ENCODE assay signal across 27 cellular contexts in the genomic region with DNA sequence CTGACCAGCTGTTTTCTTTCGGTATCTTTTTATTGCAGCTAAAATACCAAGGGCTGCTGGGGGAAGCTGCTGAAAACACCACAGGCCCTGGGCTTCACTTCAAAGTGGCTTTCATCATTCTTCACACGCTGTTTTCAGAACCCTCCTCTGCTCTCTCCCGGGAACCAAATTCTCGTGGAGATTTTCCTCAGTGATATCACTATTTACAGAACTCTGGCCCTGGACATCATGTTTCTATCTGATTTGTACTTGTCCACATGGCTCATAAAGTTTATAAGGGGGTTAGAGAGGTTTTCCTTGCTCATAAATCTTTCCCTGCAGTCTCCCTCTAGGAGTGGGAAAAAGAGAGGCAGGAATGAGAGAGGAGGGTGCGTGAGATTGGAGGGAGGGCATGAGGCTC.
DNase-seq lines count a peak whose midpoint lies in the region; ATAC-seq and TF ChIP-seq lines count a peak whose summit lies in the region.
"Had no signal": no experiment of that assay in that cellular context is flagged by ENCODE, and none has a peak within 500 bp of the region (broad histone marks: within the 10 kb centered on the region; RNA-seq: fewer than 3 reads in every experiment).

No MANE protein-coding gene starts in this region.

- no peaks in the 10 kb centered on the region for H3K36me3 Mint-ChIP-seq in brain
- H3K36me3 Mint-ChIP-seq in stimulated activated memory B cell treated with anti-CD40 and anti-IgM and Interleukin-4, amounts not matched to agents 10 μg/mL and 1 μg/mL and 100 μg/mL, for 72 hours: no peaks in the 10 kb centered on the region
- H3K36me3 Mint-ChIP-seq: activated naive CD4-positive, alpha-beta T cell treated with anti-CD3 and anti-CD28 coated beads, Interleukin-2, amount 10 ng/mL, durations not matched to agents 7 days and 5 days; natural killer cell had no signal

- H3K27ac Mint-ChIP-seq in brain: peak overlapping the region in 3 of 5 experiments; percentile 43 to 78 (median 70)
- H3K27ac Mint-ChIP-seq in stimulated activated memory B cell treated with anti-CD40 and anti-IgM and Interleukin-4, amounts not matched to agents 10 μg/mL and 1 μg/mL and 100 μg/mL, for 72 hours: no peak overlapping the region
- H3K27ac Mint-ChIP-seq: activated CD4-positive, alpha-beta T cell treated with anti-CD3 and anti-CD28 coated beads, Interleukin-2, amount 10 ng/mL, durations not matched to agents 7 days and 5 days; activated naive CD4-positive, alpha-beta T cell treated with anti-CD3 and anti-CD28 coated beads, Interleukin-2, amount 10 ng/mL, durations not matched to agents 7 days and 5 days; natural killer cell had no signal

- H3K9me3 Mint-ChIP-seq in brain: no peaks in the 10 kb centered on the region
- H3K9me3 Mint-ChIP-seq in stimulated activated memory B cell treated with anti-CD40 and anti-IgM and Interleukin-4, amounts not matched to agents 10 μg/mL and 1 μg/mL and 100 μg/mL, for 72 hours: no peaks in the 10 kb centered on the region
- H3K9me3 Mint-ChIP-seq: activated CD4-positive, alpha-beta T cell treated with anti-CD3 and anti-CD28 coated beads, Interleukin-2, amount 10 ng/mL, durations not matched to agents 7 days and 5 days; activated naive CD4-positive, alpha-beta T cell treated with anti-CD3 and anti-CD28 coated beads, Interleukin-2, amount 10 ng/mL, durations not matched to agents 7 days and 5 days; natural killer cell had no signal

- no peaks in the 10 kb centered on the region for H3K27me3 ChIP-seq in rectal smooth muscle tissue (ENCODE audit: control insufficient read depth, insufficient read depth, low read length)

- H3K27me3 Mint-ChIP-seq in brain: peaks cover 5% of the 10 kb centered on the region
- peaks cover 25% of the 10 kb centered on the region for H3K27me3 Mint-ChIP-seq in stimulated activated memory B cell treated with anti-CD40 and anti-IgM and Interleukin-4, amounts not matched to agents 10 μg/mL and 1 μg/mL and 100 μg/mL, for 72 hours

- 68 to 88% methylated on average over 3 to 4 of the region's 5 CpGs for WGBS in mesodermal cell (ENCODE audit: insufficient coverage in 2 of 2), 2 experiments

- TF ChIP-seq CTCF in C4-2B (conservative IDR thresholded peaks at IDR 0.05) (no peak; the same call in 1 of the 2 replicates), brain (conservative IDR thresholded peaks at IDR 0.05) (no peak)

- H3K4me3 ChIP-seq in mesodermal cell (ENCODE audit: extremely low read depth, insufficient read depth, low read length, poor library complexity, severe bottlenecking) (no peak overlapping the region), rectal smooth muscle tissue (ENCODE audit: low read length) (no peak overlapping the region)
- H3K4me3 ChIP-seq: A549, K562, MG63 had no signal

- ATAC-seq in stimulated activated memory B cell treated with anti-CD40 and anti-IgM and Interleukin-4, amounts not matched to agents 10 μg/mL and 1 μg/mL and 100 μg/mL, for 72 hours: no peak
- no peak for ATAC-seq in HG03039 (IDR thresholded peaks at IDR 0.05; ENCODE audit: unreplicated experiment)
- ATAC-seq: A549, HCT116, K562, natural killer cell had no signal

- H3K9ac ChIP-seq in rectal smooth muscle tissue (ENCODE audit: low read length): no peak overlapping the region

- no peak for DNase-seq in activated T-cell treated with anti-CD3 and anti-CD28 coated beads for 4 hours
- no peak for DNase-seq in HT-29 (ENCODE audit: low spot score)
- DNase-seq: activated CD4-positive, alpha-beta T cell treated with anti-CD3 and anti-CD28 coated beads, Interleukin-2, amount 10 ng/mL, durations not matched to agents 7 days and 5 days; activated naive CD4-positive, alpha-beta T cell treated with anti-CD3 and anti-CD28 coated beads, Interleukin-2, amount 10 ng/mL, durations not matched to agents 7 days and 5 days; anterior cingulate cortex; caudate nucleus; dermis blood vessel endothelial cell; DMS153; glutamatergic neuron; kidney glomerular epithelial cell; MG63; natural killer cell; NCI-H2081 treated with DMSO at 0.1 percent for 48 hours; NCI-H774; posterior cingulate gyrus; stimulated activated CD4-positive, alpha-beta T cell treated with anti-CD3 and anti-CD28 coated beads, Interleukin-1b, Interleukin-23, amount 100 ng/mL, for 48 hours; substantia nigra had no signal

- no peaks in the 10 kb centered on the region for H3K9me3 ChIP-seq in mesodermal cell (ENCODE audit: control insufficient read depth, low read length)
- H3K9me3 ChIP-seq: A549, MG63 had no signal

- H3K4me1 Mint-ChIP-seq in brain: peaks cover 54% of the 10 kb centered on the region
- H3K4me1 Mint-ChIP-seq in stimulated activated memory B cell treated with anti-CD40 and anti-IgM and Interleukin-4, amounts not matched to agents 10 μg/mL and 1 μg/mL and 100 μg/mL, for 72 hours: no peaks in the 10 kb centered on the region
- H3K4me1 Mint-ChIP-seq: activated CD4-positive, alpha-beta T cell treated with anti-CD3 and anti-CD28 coated beads, Interleukin-2, amount 10 ng/mL, durations not matched to agents 7 days and 5 days; activated naive CD4-positive, alpha-beta T cell treated with anti-CD3 and anti-CD28 coated beads, Interleukin-2, amount 10 ng/mL, durations not matched to agents 7 days and 5 days; natural killer cell had no signal

- H3K4me3 Mint-ChIP-seq in brain: no peak overlapping the region
- no peak overlapping the region for H3K4me3 Mint-ChIP-seq in stimulated activated memory B cell treated with anti-CD40 and anti-IgM and Interleukin-4, amounts not matched to agents 10 μg/mL and 1 μg/mL and 100 μg/mL, for 72 hours
- H3K4me3 Mint-ChIP-seq: activated CD4-positive, alpha-beta T cell treated with anti-CD3 and anti-CD28 coated beads, Interleukin-2, amount 10 ng/mL, durations not matched to agents 7 days and 5 days; activated naive CD4-positive, alpha-beta T cell treated with anti-CD3 and anti-CD28 coated beads, Interleukin-2, amount 10 ng/mL, durations not matched to agents 7 days and 5 days; natural killer cell had no signal

- H3K36me3 ChIP-seq in mesodermal cell (ENCODE audit: control insufficient read depth, insufficient read depth, low read length) (no peaks in the 10 kb centered on the region), rectal smooth muscle tissue (ENCODE audit: control insufficient read depth, insufficient read depth, low read length) (no peaks in the 10 kb centered on the region)
- H3K36me3 ChIP-seq: MG63 had no signal

- no peaks in the 10 kb centered on the region for H3K4me1 ChIP-seq in mesodermal cell (ENCODE audit: control insufficient read depth, insufficient read depth, low read length, poor library complexity, severe bottlenecking)
- H3K4me1 ChIP-seq in rectal smooth muscle tissue (ENCODE audit: control insufficient read depth, insufficient read depth, low read length): peaks cover 7% of the 10 kb centered on the region
- H3K4me1 ChIP-seq: A549 had no signal

- peak overlapping the region; percentile 60; the same call in 1 of the 2 replicates for H3K27ac ChIP-seq in C4-2B
- peak overlapping the region; percentile 23 for H3K27ac ChIP-seq in mesodermal cell (ENCODE audit: low read depth, low read length, severe bottlenecking)
- peak overlapping the region; percentile 45 for H3K27ac ChIP-seq in rectal smooth muscle tissue (ENCODE audit: low read depth, low read length)
- H3K27ac ChIP-seq: A549, RWPE1 had no signal
